ENCODE assay signal across 1 cellular context in genomic region chr2:9778012-9778411, GRCh38.
TF ChIP-seq lines count a peak whose summit lies in the region.

No MANE protein-coding gene starts in this region.

TF ChIP-seq in HEK293, 187 proteins besides CTCF, POLR2A, EP300 and RAD21 (continued from another document):
- TF ChIP-seq ZNF18 (tag by site-specific recombination; IDR thresholded peaks at IDR 0.05) (no peak), ZBTB1 (tag by site-specific recombination; IDR thresholded peaks at IDR 0.05) (no peak), ZNF645 (tag by site-specific recombination; IDR thresholded peaks at IDR 0.05) (no peak), ZNF610 (tag by site-specific recombination; IDR thresholded peaks at IDR 0.05; ENCODE audit: borderline replicate concordance) (no peak), PBX3 (CRISPR knock-in tag; IDR thresholded peaks at IDR 0.05) (no peak), ZNF558 (tag by site-specific recombination; IDR thresholded peaks at IDR 0.05) (no peak), ZNF658 (tag by site-specific recombination; IDR thresholded peaks at IDR 0.05) (no peak), ZNF121 (tag by site-specific recombination; IDR thresholded peaks at IDR 0.05) (no peak), ZNF311 (tag by site-specific recombination; IDR thresholded peaks at IDR 0.05; ENCODE audit: borderline replicate concordance) (no peak), GLI4 (tag by site-specific recombination; IDR thresholded peaks at IDR 0.05) (peak; percentile 40; the same call in 1 of the 2 replicates), ZNF184 (tag by site-specific recombination; IDR thresholded peaks at IDR 0.05) (no peak), HIC1 (tag by site-specific recombination; IDR thresholded peaks at IDR 0.05) (peak; percentile 96), ZNF596 (tag by site-specific recombination; IDR thresholded peaks at IDR 0.05) (no peak), ZFHX2 (tag by site-specific recombination; conservative IDR thresholded peaks at IDR 0.05) (peak; percentile 31; the same call in 1 of the 2 replicates)
